In the genomic region with DNA sequence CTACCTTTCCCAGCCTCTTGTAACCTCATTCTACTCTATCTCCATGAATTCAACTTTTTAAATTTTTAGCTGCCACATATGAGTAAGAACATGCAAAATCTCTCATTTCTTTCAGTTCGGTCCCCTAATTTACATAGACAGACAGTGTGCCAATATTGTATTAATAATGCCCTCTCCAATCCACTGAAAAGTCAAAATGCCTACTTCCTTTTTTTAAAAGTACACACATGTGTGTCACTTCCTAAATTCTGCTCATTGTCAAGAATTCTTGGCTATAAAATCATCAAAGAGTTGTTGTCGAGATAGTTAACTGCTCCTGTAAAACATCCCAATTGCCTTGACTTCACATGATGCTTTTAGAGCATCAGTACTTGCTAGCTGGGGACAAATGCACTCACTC, we compare ENCODE assay signal across 20 cellular contexts.
DNase-seq lines count a peak whose midpoint lies in the region; ATAC-seq, FAIRE-seq and TF ChIP-seq lines count a peak whose summit lies in the region.
"Had no signal": no experiment of that assay in that cellular context is flagged by ENCODE, and none has a peak within 500 bp of the region (broad histone marks: within the 10 kb centered on the region; RNA-seq: fewer than 3 reads in every experiment).

No MANE protein-coding gene starts in this region.

- no peak for TF ChIP-seq CTCF in D721Med (IDR thresholded peaks at IDR 0.05; ENCODE audit: insufficient read depth, missing control alignments)
- no peak for TF ChIP-seq CTCF in upper lobe of left lung (IDR thresholded peaks at IDR 0.05)

- no peaks in the 10 kb centered on the region for H3K79me1 ChIP-seq in trophoblast cell (ENCODE audit: low read length)

- H4K12ac ChIP-seq in trophoblast cell (ENCODE audit: low read depth, low read length), result no peak overlapping the region

- no peak overlapping the region for H2BK5ac ChIP-seq in trophoblast cell (ENCODE audit: low read depth, low read length, poor library complexity)

- H3K27me3 ChIP-seq in Karpas-422 (ENCODE audit: low read length) (no peaks in the 10 kb centered on the region), aorta (ENCODE audit: control insufficient read depth in 1 of 2, insufficient read depth in 2 of 2, low read length in 1 of 2) (no peaks in the 10 kb centered on the region), upper lobe of left lung (no peaks in the 10 kb centered on the region), trophoblast cell (ENCODE audit: insufficient read depth, low read length) (no peaks in the 10 kb centered on the region)
- H3K27me3 ChIP-seq: heart left ventricle had no signal

- H2BK120ac ChIP-seq in trophoblast cell (ENCODE audit: insufficient read depth, low read length, poor library complexity), result no peak overlapping the region

- no peak overlapping the region for H2AK5ac ChIP-seq in trophoblast cell (ENCODE audit: low read length)

- H3K79me2 ChIP-seq in Karpas-422 (ENCODE audit: low read length) (no peaks in the 10 kb centered on the region), trophoblast cell (ENCODE audit: control insufficient read depth, insufficient read depth, low read length, poor library complexity) (no peaks in the 10 kb centered on the region)

- peak overlapping the region; percentile 31; the same call in 1 of the 2 replicates for H3K4me3 ChIP-seq in Karpas-422 (ENCODE audit: low read length)
- no peak overlapping the region for H3K4me3 ChIP-seq in aorta (ENCODE audit: low read length in 2 of 2)
- H3K4me3 ChIP-seq in upper lobe of left lung, result no peak overlapping the region
- no peak overlapping the region for H3K4me3 ChIP-seq in trophoblast cell (ENCODE audit: low read depth, low read length)
- H3K4me3 ChIP-seq: heart left ventricle had no signal

- TF ChIP-seq EP300 in upper lobe of left lung (IDR thresholded peaks at IDR 0.05), result no peak

- H4K8ac ChIP-seq in trophoblast cell (ENCODE audit: low read depth, low read length), result no peak overlapping the region

- peak overlapping the region; percentile 27 for H2AFZ ChIP-seq in Karpas-422 (ENCODE audit: low read length)
- no peak overlapping the region for H2AFZ ChIP-seq in trophoblast cell (ENCODE audit: insufficient read depth, low read length, poor library complexity)

- no peaks in the 10 kb centered on the region for H3K9me2 ChIP-seq in Karpas-422 (replicated peaks; ENCODE audit: insufficient read depth, low read length)

- intact Hi-C loops in aorta (cut with DNase I), result no loop called here

- H3K4me1 ChIP-seq in Karpas-422 (ENCODE audit: low read length) (peaks cover 31% of the 10 kb centered on the region), aorta (ENCODE audit: control insufficient read depth in 1 of 2, insufficient read depth in 2 of 2, low read length in 2 of 2) (no peaks in the 10 kb centered on the region), upper lobe of left lung (peaks cover 0 to 3% (median 0%) of the 10 kb centered on the region in 4 donors), trophoblast cell (ENCODE audit: control insufficient read depth in 1 of 2, insufficient read depth in 2 of 2, low read length in 2 of 2) (peaks cover 0 to 2% of the 10 kb centered on the region in 2 experiments)

- H3K14ac ChIP-seq in trophoblast cell (ENCODE audit: low read length), result no peak overlapping the region

- H4K91ac ChIP-seq in trophoblast cell (ENCODE audit: low read depth, low read length), result no peak overlapping the region

- H3K4ac ChIP-seq in trophoblast cell (ENCODE audit: low read depth, low read length), result no peak overlapping the region

- H3K4me2 ChIP-seq in Karpas-422 (ENCODE audit: low read depth, low read length, poor library complexity, severe bottlenecking) (peak overlapping the region; percentile 64), trophoblast cell (ENCODE audit: low read length) (no peak overlapping the region)

- no peak overlapping the region for H3K9ac ChIP-seq in Karpas-422 (ENCODE audit: low read length)
- no peak overlapping the region for H3K9ac ChIP-seq in trophoblast cell (ENCODE audit: low read length)

- TF ChIP-seq POLR2A in upper lobe of left lung (IDR thresholded peaks at IDR 0.05), result no peak

- no peaks in the 10 kb centered on the region for H3K36me3 ChIP-seq in Karpas-422 (ENCODE audit: insufficient read depth, low read length)
- H3K36me3 ChIP-seq in aorta (ENCODE audit: control insufficient read depth in 1 of 2, insufficient read depth in 2 of 2, low read length in 1 of 2), result no peaks in the 10 kb centered on the region
- no peaks in the 10 kb centered on the region for H3K36me3 ChIP-seq in upper lobe of left lung
- no peaks in the 10 kb centered on the region for H3K36me3 ChIP-seq in trophoblast cell (ENCODE audit: control insufficient read depth in 1 of 2, insufficient read depth in 2 of 2, low read length in 2 of 2)
- H3K36me3 ChIP-seq: heart left ventricle had no signal

- peak overlapping the region; percentile 8; the same call in 1 of the 2 replicates for H3K27ac ChIP-seq in Karpas-422 (ENCODE audit: low read length)
- H3K27ac ChIP-seq in aorta (ENCODE audit: low read depth in 1 of 2, low read length in 2 of 2), result no peak overlapping the region
- no peak overlapping the region for H3K27ac ChIP-seq in upper lobe of left lung
- no peak overlapping the region for H3K27ac ChIP-seq in trophoblast cell (ENCODE audit: low read depth, low read length)
- H3K27ac ChIP-seq: heart left ventricle had no signal

- DNase-seq in Karpas-422, result peak; percentile 75
- peak; percentile 49 for DNase-seq in pons (ENCODE audit: low spot score)
- no peak for DNase-seq in aorta
- no peak for DNase-seq in D721Med (ENCODE audit: insufficient read length, low spot score)
- DNase-seq in upper lobe of left lung, result no peak
- no peak for DNase-seq in trophoblast cell
- DNase-seq: caudate nucleus; CD4-positive, alpha-beta memory T cell; heart left ventricle; NCI-H1930; NCI-H82; right cardiac atrium; SHP77 treated with DMSO at 0.1 percent for 48 hours; stimulated activated CD4-positive, alpha-beta T cell treated with anti-CD3 and anti-CD28 coated beads, Interleukin-4, amount 100 ng/mL, for 4 hours; stimulated activated naive CD8-positive, alpha-beta T cell treated with anti-CD3 and anti-CD28 coated beads, Interleukin-15, amount 100 ng/mL, for 72 hours had no signal

- H4K20me1 ChIP-seq in Karpas-422 (ENCODE audit: insufficient read depth, low read depth, low read length), result no peaks in the 10 kb centered on the region

- ATAC-seq in GM18907 (IDR thresholded peaks at IDR 0.05; ENCODE audit: unreplicated experiment) (peak; percentile 38), HG02798 (IDR thresholded peaks at IDR 0.05; ENCODE audit: poor library complexity, unreplicated experiment) (peak; percentile 25), aorta (ENCODE audit: low FRiP score) (no peak), upper lobe of left lung (ENCODE audit: low FRiP score in 2 of 2) (no peak)
- ATAC-seq: activated naive CD4-positive, alpha-beta T cell treated with anti-CD3 and anti-CD28 coated beads, Interleukin-2, amount 50 U/mL, for 72 hours; heart left ventricle; HepG2; right cardiac atrium; stimulated activated naive CD8-positive, alpha-beta T cell treated with anti-CD3 and anti-CD28 coated beads, Interleukin-15, amount 100 ng/mL, for 72 hours had no signal

- FAIRE-seq in D721Med (lab: Jason Lieb, UNC), result no peak
- FAIRE-seq: endothelial cell of umbilical vein, HepG2 had no signal

- no peak overlapping the region for H3K18ac ChIP-seq in trophoblast cell (ENCODE audit: low read length)

- H2BK12ac ChIP-seq in trophoblast cell (ENCODE audit: low read length), result no peak overlapping the region

- WGBS in aorta, 2 donors, result 63 to 73% methylated on average over 2 of the region's 2 CpGs
- 50 to 80% methylated on average over 2 of the region's 2 CpGs for WGBS in upper lobe of left lung, 2 donors
- no CpG with 5 or more reads among the region's 2 CpGs for WGBS in trophoblast cell (ENCODE audit: extremely low coverage, insufficient coverage, insufficient read length)

- no peak overlapping the region for H3K23ac ChIP-seq in trophoblast cell (ENCODE audit: low read length)

- no peaks in the 10 kb centered on the region for H3K9me3 ChIP-seq in Karpas-422 (ENCODE audit: low read length)
- no peaks in the 10 kb centered on the region for H3K9me3 ChIP-seq in aorta (ENCODE audit: control insufficient read depth, low read length)
- no peaks in the 10 kb centered on the region for H3K9me3 ChIP-seq in upper lobe of left lung
- no peaks in the 10 kb centered on the region for H3K9me3 ChIP-seq in trophoblast cell (ENCODE audit: insufficient read depth, low read depth, low read length)
- H3K9me3 ChIP-seq: heart left ventricle had no signal

Comparison
In these comparisons a context has a peak if more than half of its experiments do, and no peak if none do; other contexts are left out.
1. ATAC-seq: peak in GM18907 (single experiment) and HG02798 (single experiment); none in aorta (single experiment) and upper lobe of left lung (0 of 2).
2. DNase-seq: peak in Karpas-422 (single experiment) and pons (single experiment); none in aorta (0 of 2), D721Med (single experiment), upper lobe of left lung (0 of 2) and trophoblast cell (0 of 2).